Comparison of ENCODE assay signal across 1 cellular context in genomic region chr19:4059931-4060620, GRCh38.
TF ChIP-seq lines count a peak whose summit lies in the region.

No MANE protein-coding gene starts in this region.

TF ChIP-seq in GM12878, 131 proteins besides CTCF, POLR2A, EP300 and RAD21:
- TF ChIP-seq REST (IDR thresholded peaks at IDR 0.05; ENCODE audit: low read depth, low read length) (no peak), HSF1 (IDR thresholded peaks at IDR 0.05; ENCODE audit: low read depth, low read length) (no peak), ZNF217 (IDR thresholded peaks at IDR 0.05) (peak; percentile 97), SP1 (IDR thresholded peaks at IDR 0.05; ENCODE audit: low read depth, low read length) (peak; percentile 24), SIN3A (IDR thresholded peaks at IDR 0.05; ENCODE audit: low read depth, low read length) (0 out of 2 replicates have a peak, but pooled peaks have one; percentile 6), ZNF207 (IDR thresholded peaks at IDR 0.05; ENCODE audit: borderline replicate concordance) (0 out of 2 replicates have a peak, but pooled peaks have one; percentile 12), YY1 (IDR thresholded peaks at IDR 0.05; ENCODE audit: low read depth, low read length) (peak; percentile 28; the same call in 1 of the 2 replicates), DPF2 (IDR thresholded peaks at IDR 0.05) (peak; percentile 100), LARP7 (IDR thresholded peaks at IDR 0.05) (no peak; the same call in 1 of the 2 replicates), TCF12 (IDR thresholded peaks at IDR 0.05; ENCODE audit: low read depth, low read length) (0 out of 2 replicates have a peak, but pooled peaks have one; percentile 9), SMARCA5 (IDR thresholded peaks at IDR 0.05) (peak; percentile 99), TBL1XR1 (IDR thresholded peaks at IDR 0.05; ENCODE audit: low read depth, low read length) (no peak), PAX5 (IDR thresholded peaks at IDR 0.05; ENCODE audit: borderline replicate concordance, low read depth, low read length) (0 out of 2 replicates have a peak, but pooled peaks have one; percentile 11), IKZF1 (conservative IDR thresholded peaks at IDR 0.05) (peak; percentile 42; the same call in 1 of the 2 replicates), BCL11A (IDR thresholded peaks at IDR 0.05; ENCODE audit: low read depth, low read length) (no peak), STAT3 (IDR thresholded peaks at IDR 0.05; ENCODE audit: low read depth, low read length) (no peak), GABPA (IDR thresholded peaks at IDR 0.05; ENCODE audit: low read depth) (no peak), PKNOX1 (IDR thresholded peaks at IDR 0.05) (peak; percentile 6; the same call in 1 of the 2 replicates), GATAD2B (conservative IDR thresholded peaks at IDR 0.05; ENCODE audit: low read depth) (0 out of 2 replicates have a peak, but pooled peaks have one; percentile 59), MLLT1 (IDR thresholded peaks at IDR 0.05) (peak; percentile 32; the same call in 1 of the 2 replicates), BACH1 (IDR thresholded peaks at IDR 0.05; ENCODE audit: borderline replicate concordance) (peak; percentile 53; the same call in 1 of the 2 replicates), TARDBP (IDR thresholded peaks at IDR 0.05; ENCODE audit: borderline replicate concordance) (0 out of 2 replicates have a peak, but pooled peaks have one; percentile 12), FOXK2 (IDR thresholded peaks at IDR 0.05) (no peak), MTA2 (IDR thresholded peaks at IDR 0.05; ENCODE audit: low read depth) (peak; percentile 33; the same call in 1 of the 2 replicates), NR2F1 (conservative IDR thresholded peaks at IDR 0.05) (peak; percentile 48; the same call in 1 of the 2 replicates), SRF (IDR thresholded peaks at IDR 0.05; ENCODE audit: low read depth in 2 of 2, low read length in 2 of 2) (0 out of 4 replicates have a peak, but pooled peaks of 1 of the 2 experiments have one; percentile 29), EGR1 (IDR thresholded peaks at IDR 0.05; ENCODE audit: borderline replicate concordance in 1 of 2, low read depth in 2 of 2, low read length in 2 of 2) (peak in 1 of 2 experiments; percentile 86; a peak in 2 of 3 replicates), MEF2B (IDR thresholded peaks at IDR 0.05; ENCODE audit: partially characterized antibody, poor library complexity, severe bottlenecking) (peak; percentile 73), NBN (IDR thresholded peaks at IDR 0.05) (peak; percentile 64), NFXL1 (IDR thresholded peaks at IDR 0.05; ENCODE audit: borderline replicate concordance) (peak; percentile 93)
- TF ChIP-seq, protein P1, sequence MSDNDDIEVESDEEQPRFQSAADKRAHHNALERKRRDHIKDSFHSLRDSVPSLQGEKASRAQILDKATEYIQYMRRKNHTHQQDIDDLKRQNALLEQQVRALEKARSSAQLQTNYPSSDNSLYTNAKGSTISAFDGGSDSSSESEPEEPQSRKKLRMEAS (IDR thresholded peaks at IDR 0.05; ENCODE audit: low read depth, low read length), result no peak
- TF ChIP-seq, protein P2, sequence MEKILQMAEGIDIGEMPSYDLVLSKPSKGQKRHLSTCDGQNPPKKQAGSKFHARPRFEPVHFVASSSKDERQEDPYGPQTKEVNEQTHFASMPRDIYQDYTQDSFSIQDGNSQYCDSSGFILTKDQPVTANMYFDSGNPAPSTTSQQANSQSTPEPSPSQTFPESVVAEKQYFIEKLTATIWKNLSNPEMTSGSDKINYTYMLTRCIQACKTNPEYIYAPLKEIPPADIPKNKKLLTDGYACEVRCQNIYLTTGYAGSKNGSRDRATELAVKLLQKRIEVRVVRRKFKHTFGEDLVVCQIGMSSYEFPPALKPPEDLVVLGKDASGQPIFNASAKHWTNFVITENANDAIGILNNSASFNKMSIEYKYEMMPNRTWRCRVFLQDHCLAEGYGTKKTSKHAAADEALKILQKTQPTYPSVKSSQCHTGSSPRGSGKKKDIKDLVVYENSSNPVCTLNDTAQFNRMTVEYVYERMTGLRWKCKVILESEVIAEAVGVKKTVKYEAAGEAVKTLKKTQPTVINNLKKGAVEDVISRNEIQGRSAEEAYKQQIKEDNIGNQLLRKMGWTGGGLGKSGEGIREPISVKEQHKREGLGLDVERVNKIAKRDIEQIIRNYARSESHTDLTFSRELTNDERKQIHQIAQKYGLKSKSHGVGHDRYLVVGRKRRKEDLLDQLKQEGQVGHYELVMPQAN (conservative IDR thresholded peaks at IDR 0.05), result peak; percentile 52
